ENCODE assay signal across 1 cellular context in the genomic region with DNA sequence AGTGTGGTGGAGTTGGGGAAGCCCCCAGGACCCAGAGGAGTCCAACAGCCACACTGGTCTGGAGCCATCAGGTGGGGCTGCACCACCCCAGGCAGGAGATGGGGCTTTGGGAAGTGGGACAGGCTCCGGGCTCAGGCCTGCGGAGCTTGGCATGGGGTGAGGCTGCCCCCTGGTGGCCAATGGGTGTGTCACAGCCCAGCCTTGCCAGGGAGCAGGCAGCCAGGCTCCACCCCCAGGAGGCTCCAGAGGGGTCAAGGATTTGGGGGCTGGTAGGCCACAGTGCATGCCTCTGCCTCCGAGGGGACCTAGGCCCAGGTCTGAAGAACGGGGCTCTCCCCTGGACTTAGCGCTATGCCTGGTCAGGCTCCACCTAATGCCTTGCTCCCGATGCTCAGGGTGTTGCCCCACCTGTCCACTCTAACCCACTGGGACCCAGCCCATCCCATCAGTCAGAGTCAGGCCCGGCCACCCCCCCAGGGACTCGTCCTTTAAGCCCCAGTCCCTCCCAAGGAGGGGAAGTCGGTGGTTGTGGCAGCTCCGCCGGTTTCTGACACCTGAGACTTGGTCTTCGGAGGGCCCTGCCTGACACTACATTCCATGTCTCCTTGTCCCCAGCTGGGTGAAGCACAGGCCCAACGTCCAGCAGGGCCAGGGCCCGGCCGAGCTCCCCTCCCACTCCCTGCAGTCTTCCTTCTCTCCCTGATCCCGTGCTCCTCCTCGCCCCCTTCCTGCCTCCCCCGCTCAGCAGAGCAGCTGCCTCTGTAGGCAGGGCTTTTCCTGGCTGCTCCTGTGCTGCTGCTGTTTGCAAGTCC.
TF ChIP-seq lines count a peak whose summit lies in the region.

No MANE protein-coding gene starts in this region.

TF ChIP-seq in HepG2, 621 proteins besides CTCF, POLR2A, EP300 and RAD21 (continued from another document and continues in another):
- TF ChIP-seq, protein P1, sequence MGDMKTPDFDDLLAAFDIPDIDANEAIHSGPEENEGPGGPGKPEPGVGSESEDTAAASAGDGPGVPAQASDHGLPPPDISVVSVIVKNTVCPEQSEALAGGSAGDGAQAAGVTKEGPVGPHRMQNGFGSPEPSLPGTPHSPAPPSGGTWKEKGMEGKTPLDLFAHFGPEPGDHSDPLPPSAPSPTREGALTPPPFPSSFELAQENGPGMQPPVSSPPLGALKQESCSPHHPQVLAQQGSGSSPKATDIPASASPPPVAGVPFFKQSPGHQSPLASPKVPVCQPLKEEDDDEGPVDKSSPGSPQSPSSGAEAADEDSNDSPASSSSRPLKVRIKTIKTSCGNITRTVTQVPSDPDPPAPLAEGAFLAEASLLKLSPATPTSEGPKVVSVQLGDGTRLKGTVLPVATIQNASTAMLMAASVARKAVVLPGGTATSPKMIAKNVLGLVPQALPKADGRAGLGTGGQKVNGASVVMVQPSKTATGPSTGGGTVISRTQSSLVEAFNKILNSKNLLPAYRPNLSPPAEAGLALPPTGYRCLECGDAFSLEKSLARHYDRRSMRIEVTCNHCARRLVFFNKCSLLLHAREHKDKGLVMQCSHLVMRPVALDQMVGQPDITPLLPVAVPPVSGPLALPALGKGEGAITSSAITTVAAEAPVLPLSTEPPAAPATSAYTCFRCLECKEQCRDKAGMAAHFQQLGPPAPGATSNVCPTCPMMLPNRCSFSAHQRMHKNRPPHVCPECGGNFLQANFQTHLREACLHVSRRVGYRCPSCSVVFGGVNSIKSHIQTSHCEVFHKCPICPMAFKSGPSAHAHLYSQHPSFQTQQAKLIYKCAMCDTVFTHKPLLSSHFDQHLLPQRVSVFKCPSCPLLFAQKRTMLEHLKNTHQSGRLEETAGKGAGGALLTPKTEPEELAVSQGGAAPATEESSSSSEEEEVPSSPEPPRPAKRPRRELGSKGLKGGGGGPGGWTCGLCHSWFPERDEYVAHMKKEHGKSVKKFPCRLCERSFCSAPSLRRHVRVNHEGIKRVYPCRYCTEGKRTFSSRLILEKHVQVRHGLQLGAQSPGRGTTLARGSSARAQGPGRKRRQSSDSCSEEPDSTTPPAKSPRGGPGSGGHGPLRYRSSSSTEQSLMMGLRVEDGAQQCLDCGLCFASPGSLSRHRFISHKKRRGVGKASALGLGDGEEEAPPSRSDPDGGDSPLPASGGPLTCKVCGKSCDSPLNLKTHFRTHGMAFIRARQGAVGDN (CRISPR knock-in tag; IDR thresholded peaks at IDR 0.05), result peak; percentile 66
- TF ChIP-seq TARDBP (CRISPR knock-in tag; IDR thresholded peaks at IDR 0.05) (0 out of 2 replicates have a peak, but pooled peaks have one; percentile 33), KDM2A (CRISPR knock-in tag; IDR thresholded peaks at IDR 0.05; ENCODE audit: borderline replicate concordance, low read depth) (peak; percentile 38; the same call in 1 of the 2 replicates), ZBTB7B (CRISPR knock-in tag; IDR thresholded peaks at IDR 0.05) (0 out of 2 replicates have a peak, but pooled peaks have one; percentile 14), NR2C2 (CRISPR knock-in tag; IDR thresholded peaks at IDR 0.05; ENCODE audit: borderline replicate concordance) (peak; percentile 35; the same call in 1 of the 2 replicates), RARG (CRISPR knock-in tag; IDR thresholded peaks at IDR 0.05; ENCODE audit: low read depth) (no peak), ZSCAN21 (CRISPR knock-in tag; IDR thresholded peaks at IDR 0.05; ENCODE audit: borderline replicate concordance) (no peak), ZNF747 (CRISPR knock-in tag; IDR thresholded peaks at IDR 0.05; ENCODE audit: borderline replicate concordance) (no peak), DR1 (CRISPR knock-in tag; IDR thresholded peaks at IDR 0.05) (no peak), TBL1XR1 (IDR thresholded peaks at IDR 0.05; ENCODE audit: borderline replicate concordance, low read length, partially characterized antibody) (no peak), CENPT (CRISPR knock-in tag; IDR thresholded peaks at IDR 0.05; ENCODE audit: low read depth) (no peak), RELA (CRISPR knock-in tag; IDR thresholded peaks at IDR 0.05) (0 out of 2 replicates have a peak, but pooled peaks have one; percentile 59), ZMYM2 (CRISPR knock-in tag; IDR thresholded peaks at IDR 0.05) (0 out of 2 replicates have a peak, but pooled peaks have one; percentile 34), BCL6 (CRISPR knock-in tag; IDR thresholded peaks at IDR 0.05) (0 out of 2 replicates have a peak, but pooled peaks have one; percentile 15), LCORL (IDR thresholded peaks at IDR 0.05) (no peak), LCORL (CRISPR knock-in tag; IDR thresholded peaks at IDR 0.05) (peak; percentile 80), ZNF558 (CRISPR knock-in tag; IDR thresholded peaks at IDR 0.05; ENCODE audit: borderline replicate concordance) (0 out of 2 replicates have a peak, but pooled peaks have one; percentile 35), MIER3 (CRISPR knock-in tag; IDR thresholded peaks at IDR 0.05; ENCODE audit: borderline replicate concordance) (0 out of 2 replicates have a peak, but pooled peaks have one; percentile 28), ZNF329 (CRISPR knock-in tag; IDR thresholded peaks at IDR 0.05; ENCODE audit: low read depth) (no peak), TEAD3 (CRISPR knock-in tag; optimal IDR thresholded peaks at IDR 0.05; ENCODE audit: borderline replicate concordance) (peak; percentile 41), NR2F6 (IDR thresholded peaks at IDR 0.05) (no peak), NR2F6 (CRISPR knock-in tag; IDR thresholded peaks at IDR 0.05) (peak; percentile 23; the same call in 1 of the 2 replicates), PPARG (CRISPR knock-in tag; conservative IDR thresholded peaks at IDR 0.05) (no peak), NFKB2 (CRISPR knock-in tag; IDR thresholded peaks at IDR 0.05; ENCODE audit: borderline replicate concordance) (0 out of 2 replicates have a peak, but pooled peaks have one; percentile 56), XRCC5 (optimal IDR thresholded peaks at IDR 0.05; ENCODE audit: low read length) (peak; percentile 61), SRF (IDR thresholded peaks at IDR 0.05; ENCODE audit: low read depth, low read length) (no peak), PRMT3 (CRISPR knock-in tag; IDR thresholded peaks at IDR 0.05; ENCODE audit: borderline replicate concordance, low read depth) (no peak), IKZF1 (IDR thresholded peaks at IDR 0.05) (no peak), KDM3A (CRISPR knock-in tag; IDR thresholded peaks at IDR 0.05; ENCODE audit: low read depth) (peak; percentile 35; the same call in 1 of the 2 replicates), ZNF766 (CRISPR knock-in tag; IDR thresholded peaks at IDR 0.05; ENCODE audit: borderline replicate concordance) (no peak), ZNF570 (CRISPR knock-in tag; IDR thresholded peaks at IDR 0.05; ENCODE audit: borderline replicate concordance) (no peak), THAP11 (CRISPR knock-in tag; IDR thresholded peaks at IDR 0.05) (0 out of 2 replicates have a peak, but pooled peaks have one; percentile 42), SP2 (CRISPR knock-in tag; IDR thresholded peaks at IDR 0.05) (0 out of 2 replicates have a peak, but pooled peaks have one; percentile 33)
- TF ChIP-seq, protein P2, sequence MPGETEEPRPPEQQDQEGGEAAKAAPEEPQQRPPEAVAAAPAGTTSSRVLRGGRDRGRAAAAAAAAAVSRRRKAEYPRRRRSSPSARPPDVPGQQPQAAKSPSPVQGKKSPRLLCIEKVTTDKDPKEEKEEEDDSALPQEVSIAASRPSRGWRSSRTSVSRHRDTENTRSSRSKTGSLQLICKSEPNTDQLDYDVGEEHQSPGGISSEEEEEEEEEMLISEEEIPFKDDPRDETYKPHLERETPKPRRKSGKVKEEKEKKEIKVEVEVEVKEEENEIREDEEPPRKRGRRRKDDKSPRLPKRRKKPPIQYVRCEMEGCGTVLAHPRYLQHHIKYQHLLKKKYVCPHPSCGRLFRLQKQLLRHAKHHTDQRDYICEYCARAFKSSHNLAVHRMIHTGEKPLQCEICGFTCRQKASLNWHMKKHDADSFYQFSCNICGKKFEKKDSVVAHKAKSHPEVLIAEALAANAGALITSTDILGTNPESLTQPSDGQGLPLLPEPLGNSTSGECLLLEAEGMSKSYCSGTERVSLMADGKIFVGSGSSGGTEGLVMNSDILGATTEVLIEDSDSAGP (CRISPR knock-in tag; IDR thresholded peaks at IDR 0.05; ENCODE audit: borderline replicate concordance), result peak; percentile 63; the same call in 1 of the 2 replicates
- TF ChIP-seq, protein P3, sequence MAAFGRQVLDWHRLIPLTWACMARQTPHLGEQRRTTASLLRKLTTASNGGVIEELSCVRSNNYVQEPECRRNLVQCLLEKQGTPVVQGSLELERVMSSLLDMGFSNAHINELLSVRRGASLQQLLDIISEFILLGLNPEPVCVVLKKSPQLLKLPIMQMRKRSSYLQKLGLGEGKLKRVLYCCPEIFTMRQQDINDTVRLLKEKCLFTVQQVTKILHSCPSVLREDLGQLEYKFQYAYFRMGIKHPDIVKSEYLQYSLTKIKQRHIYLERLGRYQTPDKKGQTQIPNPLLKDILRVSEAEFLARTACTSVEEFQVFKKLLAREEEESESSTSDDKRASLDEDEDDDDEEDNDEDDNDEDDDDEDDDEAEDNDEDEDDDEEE (CRISPR knock-in tag; IDR thresholded peaks at IDR 0.05), result no peak
- TF ChIP-seq, protein P4, sequence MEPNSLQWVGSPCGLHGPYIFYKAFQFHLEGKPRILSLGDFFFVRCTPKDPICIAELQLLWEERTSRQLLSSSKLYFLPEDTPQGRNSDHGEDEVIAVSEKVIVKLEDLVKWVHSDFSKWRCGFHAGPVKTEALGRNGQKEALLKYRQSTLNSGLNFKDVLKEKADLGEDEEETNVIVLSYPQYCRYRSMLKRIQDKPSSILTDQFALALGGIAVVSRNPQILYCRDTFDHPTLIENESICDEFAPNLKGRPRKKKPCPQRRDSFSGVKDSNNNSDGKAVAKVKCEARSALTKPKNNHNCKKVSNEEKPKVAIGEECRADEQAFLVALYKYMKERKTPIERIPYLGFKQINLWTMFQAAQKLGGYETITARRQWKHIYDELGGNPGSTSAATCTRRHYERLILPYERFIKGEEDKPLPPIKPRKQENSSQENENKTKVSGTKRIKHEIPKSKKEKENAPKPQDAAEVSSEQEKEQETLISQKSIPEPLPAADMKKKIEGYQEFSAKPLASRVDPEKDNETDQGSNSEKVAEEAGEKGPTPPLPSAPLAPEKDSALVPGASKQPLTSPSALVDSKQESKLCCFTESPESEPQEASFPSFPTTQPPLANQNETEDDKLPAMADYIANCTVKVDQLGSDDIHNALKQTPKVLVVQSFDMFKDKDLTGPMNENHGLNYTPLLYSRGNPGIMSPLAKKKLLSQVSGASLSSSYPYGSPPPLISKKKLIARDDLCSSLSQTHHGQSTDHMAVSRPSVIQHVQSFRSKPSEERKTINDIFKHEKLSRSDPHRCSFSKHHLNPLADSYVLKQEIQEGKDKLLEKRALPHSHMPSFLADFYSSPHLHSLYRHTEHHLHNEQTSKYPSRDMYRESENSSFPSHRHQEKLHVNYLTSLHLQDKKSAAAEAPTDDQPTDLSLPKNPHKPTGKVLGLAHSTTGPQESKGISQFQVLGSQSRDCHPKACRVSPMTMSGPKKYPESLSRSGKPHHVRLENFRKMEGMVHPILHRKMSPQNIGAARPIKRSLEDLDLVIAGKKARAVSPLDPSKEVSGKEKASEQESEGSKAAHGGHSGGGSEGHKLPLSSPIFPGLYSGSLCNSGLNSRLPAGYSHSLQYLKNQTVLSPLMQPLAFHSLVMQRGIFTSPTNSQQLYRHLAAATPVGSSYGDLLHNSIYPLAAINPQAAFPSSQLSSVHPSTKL (CRISPR knock-in tag; IDR thresholded peaks at IDR 0.05), result no peak
- TF ChIP-seq, protein P5, sequence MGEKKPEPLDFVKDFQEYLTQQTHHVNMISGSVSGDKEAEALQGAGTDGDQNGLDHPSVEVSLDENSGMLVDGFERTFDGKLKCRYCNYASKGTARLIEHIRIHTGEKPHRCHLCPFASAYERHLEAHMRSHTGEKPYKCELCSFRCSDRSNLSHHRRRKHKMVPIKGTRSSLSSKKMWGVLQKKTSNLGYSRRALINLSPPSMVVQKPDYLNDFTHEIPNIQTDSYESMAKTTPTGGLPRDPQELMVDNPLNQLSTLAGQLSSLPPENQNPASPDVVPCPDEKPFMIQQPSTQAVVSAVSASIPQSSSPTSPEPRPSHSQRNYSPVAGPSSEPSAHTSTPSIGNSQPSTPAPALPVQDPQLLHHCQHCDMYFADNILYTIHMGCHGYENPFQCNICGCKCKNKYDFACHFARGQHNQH (CRISPR knock-in tag; IDR thresholded peaks at IDR 0.05), result peak; percentile 78; the same call in 1 of the 2 replicates
- TF ChIP-seq, protein P6, sequence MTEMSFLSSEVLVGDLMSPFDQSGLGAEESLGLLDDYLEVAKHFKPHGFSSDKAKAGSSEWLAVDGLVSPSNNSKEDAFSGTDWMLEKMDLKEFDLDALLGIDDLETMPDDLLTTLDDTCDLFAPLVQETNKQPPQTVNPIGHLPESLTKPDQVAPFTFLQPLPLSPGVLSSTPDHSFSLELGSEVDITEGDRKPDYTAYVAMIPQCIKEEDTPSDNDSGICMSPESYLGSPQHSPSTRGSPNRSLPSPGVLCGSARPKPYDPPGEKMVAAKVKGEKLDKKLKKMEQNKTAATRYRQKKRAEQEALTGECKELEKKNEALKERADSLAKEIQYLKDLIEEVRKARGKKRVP (CRISPR knock-in tag; IDR thresholded peaks at IDR 0.05), result no peak
- TF ChIP-seq, protein P7, sequence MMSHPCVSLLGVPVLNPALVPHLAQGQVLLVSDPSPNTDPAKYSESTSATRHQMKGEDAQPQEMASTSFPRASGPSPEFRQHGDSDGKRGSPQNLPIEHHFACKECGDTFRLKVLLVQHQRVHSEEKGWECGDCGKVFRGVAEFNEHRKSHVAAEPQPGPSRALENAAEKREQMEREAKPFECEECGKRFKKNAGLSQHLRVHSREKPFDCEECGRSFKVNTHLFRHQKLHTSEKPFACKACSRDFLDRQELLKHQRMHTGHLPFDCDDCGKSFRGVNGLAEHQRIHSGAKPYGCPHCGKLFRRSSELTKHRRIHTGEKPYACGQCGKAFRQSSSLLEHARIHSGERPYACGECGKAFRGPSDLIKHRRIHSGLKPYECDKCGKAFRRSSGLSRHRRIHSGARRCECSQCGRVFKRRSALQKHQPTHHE (CRISPR knock-in tag; IDR thresholded peaks at IDR 0.05; ENCODE audit: borderline replicate concordance), result no peak
- TF ChIP-seq, protein P8, sequence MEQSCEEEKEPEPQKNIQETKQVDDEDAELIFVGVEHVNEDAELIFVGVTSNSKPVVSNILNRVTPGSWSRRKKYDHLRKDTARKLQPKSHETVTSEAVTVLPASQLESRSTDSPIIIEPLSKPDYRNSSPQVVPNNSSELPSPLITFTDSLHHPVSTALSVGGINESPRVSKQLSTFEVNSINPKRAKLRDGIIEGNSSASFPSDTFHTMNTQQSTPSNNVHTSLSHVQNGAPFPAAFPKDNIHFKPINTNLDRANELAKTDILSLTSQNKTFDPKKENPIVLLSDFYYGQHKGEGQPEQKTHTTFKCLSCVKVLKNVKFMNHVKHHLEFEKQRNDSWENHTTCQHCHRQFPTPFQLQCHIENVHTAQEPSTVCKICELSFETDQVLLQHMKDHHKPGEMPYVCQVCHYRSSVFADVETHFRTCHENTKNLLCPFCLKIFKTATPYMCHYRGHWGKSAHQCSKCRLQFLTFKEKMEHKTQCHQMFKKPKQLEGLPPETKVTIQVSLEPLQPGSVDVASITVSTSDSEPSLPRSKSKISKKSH (CRISPR knock-in tag; IDR thresholded peaks at IDR 0.05; ENCODE audit: borderline replicate concordance), result 0 out of 2 replicates have a peak, but pooled peaks have one; percentile 53
